ENCODE assay signal across 18 cellular contexts in the genomic region with DNA sequence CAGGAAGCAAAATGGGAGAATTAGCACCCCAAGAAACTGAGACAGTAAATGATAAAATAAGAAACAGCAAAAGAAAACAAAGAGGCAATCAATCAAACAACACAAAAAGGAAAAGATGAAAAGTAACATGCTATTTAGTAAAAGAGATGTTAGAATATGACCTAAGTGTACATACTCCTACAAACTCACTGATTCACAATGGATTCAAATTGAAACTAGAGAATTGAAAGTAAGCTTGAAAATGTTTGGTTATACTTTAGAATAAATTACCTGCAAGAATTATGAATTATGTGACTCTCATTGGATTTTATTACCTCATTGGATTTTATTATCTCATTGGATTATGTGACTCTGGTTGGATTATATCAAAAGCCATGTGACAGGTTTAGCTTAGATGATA. TPM values are rescaled to one million over a fixed set of nuclear protein-coding genes. Genes with fewer than 3 reads are reported as not detected.
A peak's percentile ranks its signal among the peaks of the same experiment; 100 is the strongest.
DNase-seq lines count a peak whose midpoint lies in the region; ATAC-seq, FAIRE-seq and TF ChIP-seq lines count a peak whose summit lies in the region.
"Had no signal": no experiment of that assay in that cellular context is flagged by ENCODE, and none has a peak within 500 bp of the region (broad histone marks: within the 10 kb centered on the region; RNA-seq: fewer than 3 reads in every experiment).

No MANE protein-coding gene starts in this region.

- no peak overlapping the region for H2AFZ ChIP-seq in GM12878 (ENCODE audit: control insufficient read depth, low read depth, low read length)

- no peaks in the 10 kb centered on the region for H3K27me3 ChIP-seq in GM12878 (replicated peaks in 1 of 2; ENCODE audit: control insufficient read depth in 2 of 2, insufficient read depth in 2 of 2, low read length in 1 of 2)

- H3K79me2 ChIP-seq in GM12878 (ENCODE audit: control insufficient read depth, insufficient read depth, low read length) = no peaks in the 10 kb centered on the region

- in situ Hi-C loops in GM12878 (cut with MboI) = no loop called here

- intact Hi-C loops in activated CD4-positive, alpha-beta T cell treated with anti-CD3 and anti-CD28 coated beads for 36 hours (cut with DNase I, micrococcal nuclease) = loop anchor here in 1 of 2 experiments (1.0 to 2.0 kb wide), 2 partner anchors 23 to 64 kb away; partner anchors contain the start of genes CCNYL1 and METTL21A
- intact Hi-C loops in GM12878 (cut with micrococcal nuclease; ENCODE audit: unreplicated experiment) = no loop called here

- SMC1A ChIA-PET in GM12878 (lab: Charles Lee; ENCODE audit: uncharacterized antibody, unreplicated experiment) = interaction anchor here (0.6 to 0.9 kb wide), 3 partner anchors 37 to 264 kb away, joined by 3 read pairs; no protein-coding TSS in a partner anchor

- TF ChIP-seq RAD21 in GM12878 (IDR thresholded peaks at IDR 0.05; ENCODE audit: insufficient read depth, low read depth, low read length) = no peak

- CTCF ChIA-PET in activated CD4-positive, alpha-beta T cell treated with anti-CD3 and anti-CD28 coated beads for 36 hours (lab: Charles Lee) = no interaction called here
- CTCF ChIA-PET in HEK293 (lab: Yijun Ruan, JAX) (interaction anchor here (0.8 kb wide), 1 partner anchor 62 kb away, joined by 4 read pairs; no protein-coding TSS in a partner anchor), GM12878 (lab: Yijun Ruan, JAX) (interaction anchor here (0.9 to 1.0 kb wide), 2 partner anchors 57 to 62 kb away, joined by 4 read pairs; no protein-coding TSS in a partner anchor), T-cell (lab: Charles Lee) (interaction anchor here (0.7 kb wide), 2 partner anchors 22 to 62 kb away, joined by 3 read pairs; partner anchors contain the start of gene CCNYL1 (in 1 of the 2))

- H3K27ac Mint-ChIP-seq in activated CD4-positive, alpha-beta T cell treated with anti-CD3 and anti-CD28 coated beads for 36 hours = peak overlapping the region; percentile 73
- H3K27ac Mint-ChIP-seq in T-cell = no peak overlapping the region

- peaks cover 9% of the 10 kb centered on the region for H3K4me1 Mint-ChIP-seq in activated CD4-positive, alpha-beta T cell treated with anti-CD3 and anti-CD28 coated beads for 36 hours
- H3K4me1 Mint-ChIP-seq in T-cell = peaks cover 0 to 4% (median 3%) of the 10 kb centered on the region in 3 donors

- no peaks in the 10 kb centered on the region for H4K20me1 ChIP-seq in GM12878 (ENCODE audit: control insufficient read depth, insufficient read depth)

- H3K9me3 Mint-ChIP-seq in activated CD4-positive, alpha-beta T cell treated with anti-CD3 and anti-CD28 coated beads for 36 hours (ENCODE audit: low read depth) = no peaks in the 10 kb centered on the region
- no peaks in the 10 kb centered on the region for H3K9me3 Mint-ChIP-seq in T-cell

- TF ChIP-seq CTCF in HEK293 (tag by site-specific recombination; IDR thresholded peaks at IDR 0.05) = no peak
- TF ChIP-seq CTCF in GM12878 (IDR thresholded peaks at IDR 0.05 in 2 of 3, conservative IDR thresholded peaks at IDR 0.05 in 1 of 3; ENCODE audit: control insufficient read depth in 2 of 3, extremely low read depth in 1 of 3, insufficient read depth in 1 of 3, low read depth in 3 of 3, low read length in 3 of 3) = no peak

- TF ChIP-seq EP300 in GM12878 (IDR thresholded peaks at IDR 0.05; ENCODE audit: borderline replicate concordance in 1 of 2, control insufficient read depth in 1 of 2, low read depth in 2 of 2, low read length in 2 of 2) = no peak

- BruUV-seq in GM12878 (replicated peaks; lab: Mats Ljungman, UMichigan) = no TSS peak

- H3K9ac ChIP-seq in GM12878 (ENCODE audit: control insufficient read depth, insufficient read depth, low read length) = no peak overlapping the region

- H3K9me3 ChIP-seq in HEK293 (ENCODE audit: control insufficient read depth, insufficient read depth, low read depth, low read length) (no peaks in the 10 kb centered on the region), GM12878 (replicated peaks; ENCODE audit: control insufficient read depth, insufficient read depth, low read length) (no peaks in the 10 kb centered on the region)

- no peaks in the 10 kb centered on the region for H3K27me3 Mint-ChIP-seq in activated CD4-positive, alpha-beta T cell treated with anti-CD3 and anti-CD28 coated beads for 36 hours
- H3K27me3 Mint-ChIP-seq in T-cell = no peaks in the 10 kb centered on the region

- no peak overlapping the region for H3K27ac ChIP-seq in HEK293 (ENCODE audit: extremely low read depth, low read depth, low read length)
- H3K27ac ChIP-seq in GM12878 (ENCODE audit: control insufficient read depth, insufficient read depth) = no peak overlapping the region

- H3K4me1 ChIP-seq in HEK293 (ENCODE audit: control insufficient read depth, insufficient read depth, low read length) (peaks cover 7% of the 10 kb centered on the region), GM12878 (ENCODE audit: control insufficient read depth, insufficient read depth, low read length) (no peaks in the 10 kb centered on the region)

- no peak overlapping the region for H3K4me2 ChIP-seq in GM12878 (ENCODE audit: control insufficient read depth, insufficient read depth)

- H3K36me3 Mint-ChIP-seq in activated CD4-positive, alpha-beta T cell treated with anti-CD3 and anti-CD28 coated beads for 36 hours (ENCODE audit: low read depth) = no peaks in the 10 kb centered on the region
- H3K36me3 Mint-ChIP-seq in T-cell = no peaks in the 10 kb centered on the region
- H3K36me3 Mint-ChIP-seq: CD14-positive monocyte had no signal

- H3K4me3 Mint-ChIP-seq in activated CD4-positive, alpha-beta T cell treated with anti-CD3 and anti-CD28 coated beads for 36 hours = no peak overlapping the region
- no peak overlapping the region for H3K4me3 Mint-ChIP-seq in T-cell
- H3K4me3 Mint-ChIP-seq: CD14-positive monocyte had no signal

- FAIRE-seq in G401.6 (lab: Jason Lieb, UNC) = peak; percentile 45
- FAIRE-seq in GM12878 (lab: Jason Lieb, UNC) = no peak
- FAIRE-seq: H1 had no signal

- H3K4me3 ChIP-seq in HEK293 (ENCODE audit: low read depth, low read length) = no peak overlapping the region
- H3K4me3 ChIP-seq in GM12878 = no peak overlapping the region

- TF ChIP-seq POLR2A in GM12878 (IDR thresholded peaks at IDR 0.05; ENCODE audit: low read depth, low read length) = no peak

- POLR2A ChIA-PET in activated CD4-positive, alpha-beta T cell treated with anti-CD3 and anti-CD28 coated beads for 36 hours (lab: Charles Lee) = interaction anchor here (0.6 kb wide), 1 partner anchor 25 kb away, joined by 5 read pairs; no protein-coding TSS in a partner anchor
- POLR2A ChIA-PET in HEK293 (lab: Yijun Ruan, JAX) (no interaction called here), GM12878 (lab: Charles Lee) (interaction anchor here (0.6 to 0.7 kb wide), 2 partner anchors 29 to 439 kb away, joined by 4 read pairs; no protein-coding TSS in a partner anchor), T-cell (lab: Charles Lee) (no interaction called here)

- no peaks in the 10 kb centered on the region for H3K36me3 ChIP-seq in HEK293 (ENCODE audit: control insufficient read depth in 2 of 2, insufficient read depth in 1 of 2, low read length in 2 of 2)
- H3K36me3 ChIP-seq in GM12878 (ENCODE audit: control insufficient read depth in 2 of 2, insufficient read depth in 2 of 2, low read length in 1 of 2) = no peaks in the 10 kb centered on the region

- no peak for DNase-seq in activated CD4-positive, alpha-beta T cell treated with anti-CD3 and anti-CD28 coated beads for 36 hours
- no peak for DNase-seq in activated CD4-positive, alpha-beta T cell treated with anti-CD3 and anti-CD28 coated beads, Interleukin-2, amount 50 U/mL, for 48 hours
- DNase-seq in GM12878 (ENCODE audit: low read depth, low spot score) = no peak
- DNase-seq in islet precursor cell = no peak
- DNase-seq in T-cell = no peak
- DNase-seq in effector CD4-positive, alpha-beta T cell = no peak
- DNase-seq: 8988T, DND-41, NCI-H1417 treated with DMSO at 0.1 percent for 48 hours, NCI-H187 treated with DMSO at 0.1 percent for 48 hours, NCI-H226, NCI-H524, NCI-H82, SHP77 had no signal

- ATAC-seq in activated CD4-positive, alpha-beta T cell treated with anti-CD3 and anti-CD28 coated beads for 36 hours = peak; percentile 78
- ATAC-seq in GM12878 = peak; percentile 63
- no peak for ATAC-seq in T-cell (replicated peaks in 1 of 4)

- RAD21 ChIA-PET in GM12878 (lab: Charles Lee; ENCODE audit: unreplicated experiment) = no interaction called here

TF ChIP-seq in HEK293, 187 proteins besides CTCF, POLR2A, EP300 and RAD21 (continues in another document):
- TF ChIP-seq KLF8 (tag by site-specific recombination; IDR thresholded peaks at IDR 0.05) (no peak), ZNF580 (tag by site-specific recombination; IDR thresholded peaks at IDR 0.05) (no peak)

TF ChIP-seq in GM12878, 131 proteins besides CTCF, POLR2A, EP300 and RAD21:
- TF ChIP-seq PAX5 (IDR thresholded peaks at IDR 0.05; ENCODE audit: borderline replicate concordance, low read depth, low read length) = no peak
- no peak for TF ChIP-seq NFYA (IDR thresholded peaks at IDR 0.05; ENCODE audit: borderline replicate concordance, low read depth, low read length)
- peak; percentile 33; the same call in 1 of the 2 replicates for TF ChIP-seq ATF7 (IDR thresholded peaks at IDR 0.05; ENCODE audit: low read depth)
- TF ChIP-seq JUNB (IDR thresholded peaks at IDR 0.05) = 0 out of 2 replicates have a peak, but pooled peaks have one; percentile 41

RNA-seq across cellular contexts. Expression of gene CCNYL1, which starts 22.8 kb away (rescaled TPM):
- total RNA-seq in activated CD4-positive, alpha-beta T cell treated with anti-CD3 and anti-CD28 coated beads for 36 hours = 1 to 10 TPM; 4.0 to 5.5 TPM
- total RNA-seq in GM12878 (2013; cell fraction: nucleolus; rRNA removed) = 8.3 and 11.0 TPM in 2 replicates
- total RNA-seq in GM12878 (2014; rRNA removed) (3.6 and 4.0 TPM in 2 replicates), GM12878 (2014; rRNA removed; fragmentation: Illumina TruSeq; extraction: Trizol) (5.9 and 6.4 TPM in 2 replicates), GM12878 (2021) (6.8 and 8.0 TPM in 2 replicates), T-cell (10 to 100 TPM in 3 of 5 donors, 1 to 10 TPM in 2; 9.0 to 13.6 (median 11.0) TPM)
- polyA plus RNA-seq in GM12878 (2011; ENCODE audit: low read depth) = 2.3 TPM
- polyA plus RNA-seq in GM12878 (2011; rRNA removed) (12.3 and 17.8 TPM in 2 replicates), GM12878 (2014; fragmentation: Illumina TruSeq; extraction: Trizol) (9.5 and 13.9 TPM in 2 replicates), GM12878 (2014; fragmentation: Nextera tagmentation; extraction: Ambion mirVana) (1 to 10 TPM; 2.4 to 3.7 TPM), GM12878 (2014; rRNA removed) (6.4 and 7.4 TPM in 2 replicates), GM12878 (2016; fragmentation: Nextera tagmentation; extraction: Ambion mirVana) (1 to 10 TPM; 1.8 to 5.9 TPM)
- polyA plus RNA-seq in GM12878 (2011; cell fraction: cytosol; rRNA removed) = 6.0 and 6.8 TPM in 2 replicates
- 6.1 and 8.9 TPM in 2 replicates for polyA plus RNA-seq in GM12878 (2011; cell fraction: nucleus; rRNA removed)
- 3.7 and 3.8 TPM in 2 replicates for polyA plus RNA-seq in GM12878 (2012)
- polyA minus RNA-seq in GM12878 (2011; rRNA and poly(A)+ RNA removed) = 6.8 and 7.6 TPM in 2 replicates
- 2.7 and 7.5 TPM in 2 replicates for polyA minus RNA-seq in GM12878 (2011; cell fraction: cytosol; rRNA and poly(A)+ RNA removed)
- polyA minus RNA-seq in GM12878 (2011; cell fraction: nucleus; rRNA and poly(A)+ RNA removed) = 5.7 and 9.5 TPM in 2 replicates

Comparison
In these comparisons a context has a peak if more than half of its experiments do, and no peak if none do; other contexts are left out.
1. ATAC-seq: peak in activated CD4-positive, alpha-beta T cell treated with anti-CD3 and anti-CD28 coated beads for 36 hours (single experiment) and GM12878 (single experiment); none in T-cell (0 of 4).
2. POLR2A ChIA-PET loops: an anchor here in activated CD4-positive, alpha-beta T cell treated with anti-CD3 and anti-CD28 coated beads for 36 hours (0.6 kb wide) and GM12878 (0.6 to 0.7 kb wide); none called in HEK293 and T-cell.